In the genomic region with DNA sequence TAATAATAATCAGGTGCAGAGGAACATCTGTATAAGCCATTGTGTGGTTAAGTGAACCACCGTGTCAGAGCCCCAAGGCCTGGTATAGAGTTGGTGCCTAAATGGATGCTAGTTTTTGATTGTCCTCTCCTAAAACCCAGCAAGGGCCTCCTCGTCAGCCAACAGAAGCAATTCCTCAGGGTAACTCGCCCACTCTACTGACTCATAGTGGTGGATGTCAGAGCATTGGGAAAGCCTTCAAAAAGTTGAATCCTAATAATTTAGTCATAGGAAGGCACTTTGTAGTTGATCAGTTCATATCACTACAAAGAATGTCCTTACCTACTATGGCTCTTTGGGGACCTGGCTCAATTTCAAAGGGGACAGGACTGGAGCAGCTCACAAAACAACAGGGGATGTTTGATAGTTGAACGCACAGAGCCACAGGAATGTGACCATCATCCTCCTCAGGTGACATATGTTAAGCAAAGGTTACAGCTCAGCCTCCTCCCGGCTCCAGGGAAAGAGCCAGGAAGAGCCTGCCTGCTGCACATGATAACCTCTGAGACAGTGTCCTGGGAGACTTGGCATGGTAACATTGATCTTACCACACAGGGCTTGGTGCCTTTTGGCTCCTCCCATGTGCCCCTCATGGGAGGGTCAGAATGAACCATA, we compare ENCODE assay signal across 24 cellular contexts.
"Had no signal": no experiment of that assay in that cellular context is flagged by ENCODE, and none has a peak within 500 bp of the region (broad histone marks: within the 10 kb centered on the region; RNA-seq: fewer than 3 reads in every experiment).

No MANE protein-coding gene starts in this region.

- H3K9me3 ChIP-seq: colonic mucosa, heart left ventricle, right atrium auricular region, transverse colon had no signal

- H2AFZ ChIP-seq: neural progenitor cell had no signal

- FAIRE-seq: endometrium, kidney had no signal

- H3K27ac ChIP-seq: colonic mucosa, epithelial cell of prostate, heart left ventricle, neural progenitor cell, right atrium auricular region, transverse colon had no signal

- H3K9ac ChIP-seq: neural progenitor cell had no signal

- H3K4me2 ChIP-seq: neural progenitor cell had no signal

- H3K27me3 ChIP-seq: colonic mucosa, heart left ventricle, neural progenitor cell, right atrium auricular region, transverse colon had no signal

- H3K4me3 ChIP-seq: colonic mucosa, heart left ventricle, neural progenitor cell, right atrium auricular region, transverse colon had no signal

- H3K4me1 ChIP-seq: colonic mucosa, heart left ventricle, right atrium auricular region, transverse colon had no signal

- H3K36me3 ChIP-seq: colonic mucosa, heart left ventricle, neural progenitor cell, right atrium auricular region, transverse colon had no signal

- DNase-seq: activated B cell treated with CpG ODN at 0.5 μM for 24 hours; activated CD4-positive, alpha-beta T cell treated with anti-CD3 and anti-CD28 coated beads, Interleukin-2, amount 50 U/mL, for 1 hour; activated CD8-positive, alpha-beta T cell treated with anti-CD3 and anti-CD28 coated beads for 36 hours; activated gamma-delta T cell treated with Interleukin-2 at 50 U/mL for 16 hours; activated T-cell treated with anti-CD3 and anti-CD28 coated beads, Interleukin-2, amount 50 U/mL, for 4 hours; colonic mucosa; effector CD8-positive, alpha-beta T cell; heart left ventricle; hypothalamus; immature natural killer cell; kidney; naive thymus-derived CD8-positive, alpha-beta T cell; occipital lobe; stimulated activated CD4-positive, alpha-beta T cell treated with anti-CD3 and anti-CD28 coated beads, Interleukin-15, amount 100 ng/mL, for 24 hours; stimulated activated CD4-positive, alpha-beta T cell treated with anti-CD3 and anti-CD28 coated beads, Interleukin-2, amount 100 ng/mL, for 24 hours; stimulated activated naive B cell treated with anti-CD40 and anti-IgM and Interleukin-4, amounts not matched to agents 10 μg/mL and 1 μg/mL and 100 μg/mL, for 72 hours; T-helper 2 cell; transverse colon had no signal

- ATAC-seq: activated CD8-positive, alpha-beta T cell treated with anti-CD3 and anti-CD28 coated beads for 36 hours; activated naive CD4-positive, alpha-beta T cell treated with anti-CD3 and anti-CD28 coated beads, Interleukin-2, amount 50 U/mL, for 72 hours; activated T-cell treated with anti-CD3 and anti-CD28 coated beads, Interleukin-2, amount 50 U/mL, for 4 hours; activated T-helper 17 cell treated with anti-CD3 and anti-CD28 coated beads, Interleukin-2, amount 50 U/mL, for 72 hours; naive thymus-derived CD8-positive, alpha-beta T cell; stimulated activated naive B cell treated with anti-CD40 and anti-IgM and Interleukin-4, amounts not matched to agents 10 μg/mL and 1 μg/mL and 100 μg/mL, for 72 hours had no signal
